Comparison of ENCODE assay signal across 8 cellular contexts in genomic region chr1:151510957-151511635, GRCh38. TPM values are rescaled to one million over a fixed set of nuclear protein-coding genes. Genes with fewer than 3 reads are reported as not detected.
A peak's percentile ranks its signal among the peaks of the same experiment; 100 is the strongest.
DNase-seq lines count a peak whose midpoint lies in the region; ATAC-seq and TF ChIP-seq lines count a peak whose summit lies in the region.

CGN (plus strand) TSS chr1:151511387; CDS start chr1:151518520, 7,133 bp downstream.

- H3K79me2 ChIP-seq in GM23338 (replicated peaks; ENCODE audit: insufficient read depth) (peaks cover 27% of the 10 kb centered on the region), MM.1S (ENCODE audit: low read length) (peaks cover 6% of the 10 kb centered on the region; the same call in 1 of the 2 replicates)

- no peak for TF ChIP-seq EP300 in stomach (IDR thresholded peaks at IDR 0.05)

- H3K4me2 ChIP-seq in GM23338 (peak within 1 kb of the TSS; percentile 96), MM.1S (ENCODE audit: low read depth, low read length) (peak within 1 kb of the TSS; percentile 93)

- TF ChIP-seq POLR2A in stomach (IDR thresholded peaks at IDR 0.05) = no peak

- H2AFZ ChIP-seq in GM23338 (peak within 1 kb of the TSS; percentile 25; the same call in 1 of the 2 replicates), MM.1S (ENCODE audit: low read length) (peak within 1 kb of the TSS; percentile 90), neuron (ENCODE audit: low read depth, low read length) (peak within 1 kb of the TSS; percentile 88)

- H3F3A ChIP-seq in GM23338 (replicated peaks; ENCODE audit: low read depth) (peaks cover 37% of the 10 kb centered on the region), MM.1S (ENCODE audit: insufficient read depth, low read length) (peaks cover 36% of the 10 kb centered on the region)

- peak within 1 kb of the TSS; percentile 61 for H3K9ac ChIP-seq in MM.1S (ENCODE audit: low read length)

- H3K36me3 ChIP-seq in GM23338 (ENCODE audit: insufficient read depth) (no peaks in the 10 kb centered on the region), MM.1S (replicated peaks; ENCODE audit: insufficient read depth, low read length) (no peaks in the 10 kb centered on the region), SJCRH30 (no peaks in the 10 kb centered on the region), neuron (ENCODE audit: insufficient read depth, low read length) (no peaks in the 10 kb centered on the region), stomach (no peaks in the 10 kb centered on the region)

- H3K9me3 ChIP-seq in MM.1S (replicated peaks; ENCODE audit: insufficient read depth, low read length) (no peaks in the 10 kb centered on the region), SJCRH30 (replicated peaks) (no peaks in the 10 kb centered on the region), neuron (ENCODE audit: low read length) (no peaks in the 10 kb centered on the region), stomach (no peaks in the 10 kb centered on the region)

- H3K9me2 ChIP-seq in GM23338 (ENCODE audit: insufficient read depth) = no peaks in the 10 kb centered on the region
- H3K9me2 ChIP-seq in MM.1S (replicated peaks; ENCODE audit: insufficient read depth, low read length) = no peaks in the 10 kb centered on the region

- H3K27me3 Mint-ChIP-seq in GM23338 (ENCODE audit: insufficient read depth, low read depth, poor library complexity) = peaks cover 5% of the 10 kb centered on the region

- H3K27ac ChIP-seq in GM23338 (ENCODE audit: low read depth) (peak within 1 kb of the TSS; percentile 99), MM.1S (ENCODE audit: low read length) (peak within 1 kb of the TSS; percentile 30; the same call in 1 of the 2 replicates), SJCRH30 (peak within 1 kb of the TSS; percentile 27; the same call in 1 of the 2 replicates), foreskin keratinocyte (peak within 1 kb of the TSS; percentile 19), stomach (peak within 1 kb of the TSS; percentile 83 to 96 (median 86))

- H3K4me1 ChIP-seq in GM23338 (ENCODE audit: insufficient read depth) (peaks cover 38% of the 10 kb centered on the region), MM.1S (ENCODE audit: low read length) (peaks cover 24% of the 10 kb centered on the region), SJCRH30 (peaks cover 11% of the 10 kb centered on the region), foreskin keratinocyte (peaks cover 32% of the 10 kb centered on the region), neuron (ENCODE audit: insufficient read depth, low read length) (peaks cover 31% of the 10 kb centered on the region), stomach (peaks cover 16 to 42% (median 34%) of the 10 kb centered on the region in 4 donors)

- 0 to 1% (median 0%) methylated on average over 10 to 68 of the region's 68 CpGs for WGBS in stomach, 5 donors

- TF ChIP-seq CTCF in GM23338 (conservative IDR thresholded peaks at IDR 0.05; ENCODE audit: low read depth in 2 of 2) (no peak), MM.1S (IDR thresholded peaks at IDR 0.05; ENCODE audit: low read length) (no peak), foreskin keratinocyte (conservative IDR thresholded peaks at IDR 0.05) (no peak), stomach (IDR thresholded peaks at IDR 0.05) (no peak)

- H3K4me3 ChIP-seq in GM23338 (peak within 1 kb of the TSS; percentile 91), MM.1S (ENCODE audit: low read length) (peak within 1 kb of the TSS; percentile 76), SJCRH30 (peak within 1 kb of the TSS; percentile 70), neuron (ENCODE audit: low read length) (peak within 1 kb of the TSS; percentile 88), stomach (peak within 1 kb of the TSS; percentile 70 to 90 (median 76))

- H3K27me3 ChIP-seq in GM23338 (ENCODE audit: insufficient read depth) (no peaks in the 10 kb centered on the region), MM.1S (replicated peaks; ENCODE audit: insufficient read depth, low read length) (0 out of 2 replicates have a peak, but pooled peaks cover 9% of the 10 kb centered on the region), SJCRH30 (no peaks in the 10 kb centered on the region), foreskin keratinocyte (no peaks in the 10 kb centered on the region), neuron (ENCODE audit: insufficient read depth, low read length) (no peaks in the 10 kb centered on the region), stomach (peaks cover 0 to 15% (median 0%) of the 10 kb centered on the region in 3 donors)

- no peaks in the 10 kb centered on the region for H3K9me3 Mint-ChIP-seq in GM23338

- peak; percentile 79 for ATAC-seq in GM23338
- peak; percentile 73 for ATAC-seq in foreskin keratinocyte

- intact Hi-C loops in stomach (cut with DNase I; ENCODE audit: low total_unique reads) = no loop called here

- H3K27ac Mint-ChIP-seq in GM23338 = peak within 1 kb of the TSS; percentile 87

- peaks cover 35% of the 10 kb centered on the region for H3K4me1 Mint-ChIP-seq in GM23338

- peaks cover 9% of the 10 kb centered on the region for H3K36me3 Mint-ChIP-seq in GM23338 (ENCODE audit: low read depth)

- DNase-seq in DMS 273 (lab: John Stamatoyannopoulos, UW; ENCODE audit: unreplicated experiment) (peak; percentile 98), GM23338 (ENCODE audit: low spot score) (peak; percentile 98), MM.1S (peak; percentile 96), SJCRH30 (peak; percentile 91 to 92), foreskin keratinocyte (peak in 1 of 2 donors; percentile 60), stomach (peak; percentile 93)
- peak; percentile 76 for DNase-seq in activated gamma-delta T cell treated with anti-CD3 and anti-CD28 coated beads, Interleukin-2, amount 50 U/mL, for 16 hours (ENCODE audit: low read depth)

- peaks cover 7% of the 10 kb centered on the region; the same call in 1 of the 2 replicates for H4K20me1 ChIP-seq in GM23338 (replicated peaks; ENCODE audit: insufficient read depth)
- H4K20me1 ChIP-seq in MM.1S (ENCODE audit: insufficient read depth, low read length) = no peaks in the 10 kb centered on the region

- H3K4me3 Mint-ChIP-seq in GM23338 = peak within 1 kb of the TSS; percentile 85

TF ChIP-seq in GM23338, 12 proteins besides CTCF, POLR2A, EP300 and RAD21:
- TF ChIP-seq ETS1 (IDR thresholded peaks at IDR 0.05) = no peak; the same call in 1 of the 2 replicates
- TF ChIP-seq NANOG (IDR thresholded peaks at IDR 0.05; ENCODE audit: borderline replicate concordance) = no peak
- peak; percentile 31; the same call in 1 of the 2 replicates for TF ChIP-seq CREB1 (CRISPR knock-in tag; IDR thresholded peaks at IDR 0.05; ENCODE audit: low read depth)
- peak; percentile 80 for TF ChIP-seq POLR2AphosphoS5 (IDR thresholded peaks at IDR 0.05; ENCODE audit: low read depth)

RNA-seq across cellular contexts. Expression of gene CGN, which starts in this region (rescaled TPM):
- total RNA-seq in GM23338 (2014; rRNA removed; shearing (Covaris generic)) = 37.0 and 46.1 TPM in 2 replicates
- polyA plus RNA-seq in GM23338 (2016; fragmentation: Nextera tagmentation; extraction: Ambion mirVana) (11.8 and 13.9 TPM in 2 replicates), foreskin keratinocyte (2.4 and 2.9 TPM in 2 replicates), stomach (10 to 100 TPM; 14.0 to 22.0 (median 21.2) TPM)
- 1.2 TPM in 2 replicates for total RNA-seq in SJCRH30 (2014; rRNA removed; shearing (Covaris generic))
- total RNA-seq in foreskin keratinocyte (3.6 and 4.2 TPM in 2 replicates), stomach (100 to 1,000 TPM in 3 of 5 donors, 10 to 100 TPM in 2; 21.4 to 137 (median 118) TPM)

Comparison
In these comparisons a context has a peak if more than half of its experiments do, and no peak if none do; other contexts are left out.
1. H2AFZ ChIP-seq: peak in every context shown above with its lines; median percentile 90 in MM.1S; 88 in neuron; 25 in GM23338.
2. H3K27ac ChIP-seq: peak in every context shown above with its lines; median percentile 99 in GM23338; 86 in stomach; 30 in MM.1S; 27 in SJCRH30; 19 in foreskin keratinocyte.